ENCODE assay signal across 1 cellular context in genomic region chr2:54665436-54665856, GRCh38.
TF ChIP-seq lines count a peak whose summit lies in the region.

No MANE protein-coding gene starts in this region.

TF ChIP-seq in HepG2, 621 proteins besides CTCF, POLR2A, EP300 and RAD21 (continued from another document and continues in another):
- TF ChIP-seq HNF1B (CRISPR knock-in tag; IDR thresholded peaks at IDR 0.05) = no peak
- TF ChIP-seq HOXA5 (CRISPR knock-in tag; IDR thresholded peaks at IDR 0.05) = no peak
- TF ChIP-seq ZNF33A (CRISPR knock-in tag; IDR thresholded peaks at IDR 0.05; ENCODE audit: borderline replicate concordance) = no peak
- no peak for TF ChIP-seq ZNF841 (CRISPR knock-in tag; IDR thresholded peaks at IDR 0.05; ENCODE audit: borderline replicate concordance)
- TF ChIP-seq ZNF792 (CRISPR knock-in tag; IDR thresholded peaks at IDR 0.05) = no peak
- TF ChIP-seq, protein P1, sequence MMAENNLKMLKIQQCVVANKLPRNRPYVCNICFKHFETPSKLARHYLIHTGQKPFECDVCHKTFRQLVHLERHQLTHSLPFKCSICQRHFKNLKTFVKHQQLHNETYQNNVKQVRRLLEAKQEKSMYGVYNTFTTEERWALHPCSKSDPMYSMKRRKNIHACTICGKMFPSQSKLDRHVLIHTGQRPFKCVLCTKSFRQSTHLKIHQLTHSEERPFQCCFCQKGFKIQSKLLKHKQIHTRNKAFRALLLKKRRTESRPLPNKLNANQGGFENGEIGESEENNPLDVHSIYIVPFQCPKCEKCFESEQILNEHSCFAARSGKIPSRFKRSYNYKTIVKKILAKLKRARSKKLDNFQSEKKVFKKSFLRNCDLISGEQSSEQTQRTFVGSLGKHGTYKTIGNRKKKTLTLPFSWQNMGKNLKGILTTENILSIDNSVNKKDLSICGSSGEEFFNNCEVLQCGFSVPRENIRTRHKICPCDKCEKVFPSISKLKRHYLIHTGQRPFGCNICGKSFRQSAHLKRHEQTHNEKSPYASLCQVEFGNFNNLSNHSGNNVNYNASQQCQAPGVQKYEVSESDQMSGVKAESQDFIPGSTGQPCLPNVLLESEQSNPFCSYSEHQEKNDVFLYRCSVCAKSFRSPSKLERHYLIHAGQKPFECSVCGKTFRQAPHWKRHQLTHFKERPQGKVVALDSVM (CRISPR knock-in tag; IDR thresholded peaks at IDR 0.05) = no peak
- TF ChIP-seq, protein P2, sequence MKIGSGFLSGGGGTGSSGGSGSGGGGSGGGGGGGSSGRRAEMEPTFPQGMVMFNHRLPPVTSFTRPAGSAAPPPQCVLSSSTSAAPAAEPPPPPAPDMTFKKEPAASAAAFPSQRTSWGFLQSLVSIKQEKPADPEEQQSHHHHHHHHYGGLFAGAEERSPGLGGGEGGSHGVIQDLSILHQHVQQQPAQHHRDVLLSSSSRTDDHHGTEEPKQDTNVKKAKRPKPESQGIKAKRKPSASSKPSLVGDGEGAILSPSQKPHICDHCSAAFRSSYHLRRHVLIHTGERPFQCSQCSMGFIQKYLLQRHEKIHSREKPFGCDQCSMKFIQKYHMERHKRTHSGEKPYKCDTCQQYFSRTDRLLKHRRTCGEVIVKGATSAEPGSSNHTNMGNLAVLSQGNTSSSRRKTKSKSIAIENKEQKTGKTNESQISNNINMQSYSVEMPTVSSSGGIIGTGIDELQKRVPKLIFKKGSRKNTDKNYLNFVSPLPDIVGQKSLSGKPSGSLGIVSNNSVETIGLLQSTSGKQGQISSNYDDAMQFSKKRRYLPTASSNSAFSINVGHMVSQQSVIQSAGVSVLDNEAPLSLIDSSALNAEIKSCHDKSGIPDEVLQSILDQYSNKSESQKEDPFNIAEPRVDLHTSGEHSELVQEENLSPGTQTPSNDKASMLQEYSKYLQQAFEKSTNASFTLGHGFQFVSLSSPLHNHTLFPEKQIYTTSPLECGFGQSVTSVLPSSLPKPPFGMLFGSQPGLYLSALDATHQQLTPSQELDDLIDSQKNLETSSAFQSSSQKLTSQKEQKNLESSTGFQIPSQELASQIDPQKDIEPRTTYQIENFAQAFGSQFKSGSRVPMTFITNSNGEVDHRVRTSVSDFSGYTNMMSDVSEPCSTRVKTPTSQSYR (CRISPR knock-in tag; IDR thresholded peaks at IDR 0.05; ENCODE audit: borderline replicate concordance) = no peak
- no peak for TF ChIP-seq HDAC1 (CRISPR knock-in tag; IDR thresholded peaks at IDR 0.05)
- no peak for TF ChIP-seq ZNF143 (CRISPR knock-in tag; IDR thresholded peaks at IDR 0.05)
- TF ChIP-seq SAFB2 (CRISPR knock-in tag; IDR thresholded peaks at IDR 0.05; ENCODE audit: borderline replicate concordance, low read depth) = no peak
- TF ChIP-seq NR3C1 (CRISPR knock-in tag; IDR thresholded peaks at IDR 0.05) = no peak
- TF ChIP-seq, protein P3, sequence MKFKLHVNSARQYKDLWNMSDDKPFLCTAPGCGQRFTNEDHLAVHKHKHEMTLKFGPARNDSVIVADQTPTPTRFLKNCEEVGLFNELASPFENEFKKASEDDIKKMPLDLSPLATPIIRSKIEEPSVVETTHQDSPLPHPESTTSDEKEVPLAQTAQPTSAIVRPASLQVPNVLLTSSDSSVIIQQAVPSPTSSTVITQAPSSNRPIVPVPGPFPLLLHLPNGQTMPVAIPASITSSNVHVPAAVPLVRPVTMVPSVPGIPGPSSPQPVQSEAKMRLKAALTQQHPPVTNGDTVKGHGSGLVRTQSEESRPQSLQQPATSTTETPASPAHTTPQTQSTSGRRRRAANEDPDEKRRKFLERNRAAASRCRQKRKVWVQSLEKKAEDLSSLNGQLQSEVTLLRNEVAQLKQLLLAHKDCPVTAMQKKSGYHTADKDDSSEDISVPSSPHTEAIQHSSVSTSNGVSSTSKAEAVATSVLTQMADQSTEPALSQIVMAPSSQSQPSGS (CRISPR knock-in tag; IDR thresholded peaks at IDR 0.05) = no peak
- TF ChIP-seq, protein P4, sequence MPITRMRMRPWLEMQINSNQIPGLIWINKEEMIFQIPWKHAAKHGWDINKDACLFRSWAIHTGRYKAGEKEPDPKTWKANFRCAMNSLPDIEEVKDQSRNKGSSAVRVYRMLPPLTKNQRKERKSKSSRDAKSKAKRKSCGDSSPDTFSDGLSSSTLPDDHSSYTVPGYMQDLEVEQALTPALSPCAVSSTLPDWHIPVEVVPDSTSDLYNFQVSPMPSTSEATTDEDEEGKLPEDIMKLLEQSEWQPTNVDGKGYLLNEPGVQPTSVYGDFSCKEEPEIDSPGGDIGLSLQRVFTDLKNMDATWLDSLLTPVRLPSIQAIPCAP (CRISPR knock-in tag; IDR thresholded peaks at IDR 0.05; ENCODE audit: low read depth) = no peak
- no peak for TF ChIP-seq ZNF24 (IDR thresholded peaks at IDR 0.05)
- TF ChIP-seq TARDBP (CRISPR knock-in tag; IDR thresholded peaks at IDR 0.05) = no peak
- no peak; the same call in 1 of the 2 replicates for TF ChIP-seq HMG20A (CRISPR knock-in tag; IDR thresholded peaks at IDR 0.05; ENCODE audit: borderline replicate concordance)
- no peak for TF ChIP-seq HNRNPLL (IDR thresholded peaks at IDR 0.05; ENCODE audit: low read depth, low read length, poor library complexity, severe bottlenecking)
- no peak for TF ChIP-seq TAF1 (CRISPR knock-in tag; IDR thresholded peaks at IDR 0.05)
- TF ChIP-seq ZNF670 (CRISPR knock-in tag; IDR thresholded peaks at IDR 0.05; ENCODE audit: borderline replicate concordance) = no peak
- no peak for TF ChIP-seq ZMAT3 (CRISPR knock-in tag; conservative IDR thresholded peaks at IDR 0.05)
- no peak for TF ChIP-seq NR1H2 (CRISPR knock-in tag; IDR thresholded peaks at IDR 0.05; ENCODE audit: borderline replicate concordance, low read depth)
- no peak for TF ChIP-seq ZNF790 (CRISPR knock-in tag; IDR thresholded peaks at IDR 0.05; ENCODE audit: borderline replicate concordance)
- TF ChIP-seq FOXA3 (CRISPR knock-in tag; IDR thresholded peaks at IDR 0.05) = peak; percentile 6; the same call in 1 of the 2 replicates
- TF ChIP-seq, protein P5, sequence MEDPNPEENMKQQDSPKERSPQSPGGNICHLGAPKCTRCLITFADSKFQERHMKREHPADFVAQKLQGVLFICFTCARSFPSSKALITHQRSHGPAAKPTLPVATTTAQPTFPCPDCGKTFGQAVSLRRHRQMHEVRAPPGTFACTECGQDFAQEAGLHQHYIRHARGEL (CRISPR knock-in tag; IDR thresholded peaks at IDR 0.05) = no peak
- TF ChIP-seq ARID4A (CRISPR knock-in tag; IDR thresholded peaks at IDR 0.05; ENCODE audit: borderline replicate concordance) = no peak
- TF ChIP-seq ZBTB1 (CRISPR knock-in tag; IDR thresholded peaks at IDR 0.05; ENCODE audit: borderline replicate concordance) = no peak
- no peak for TF ChIP-seq ELF3 (CRISPR knock-in tag; IDR thresholded peaks at IDR 0.05)
- no peak for TF ChIP-seq MEF2D (CRISPR knock-in tag; IDR thresholded peaks at IDR 0.05)
- TF ChIP-seq ZBTB4 (CRISPR knock-in tag; IDR thresholded peaks at IDR 0.05; ENCODE audit: borderline replicate concordance) = no peak
- TF ChIP-seq JDP2 (CRISPR knock-in tag; IDR thresholded peaks at IDR 0.05; ENCODE audit: borderline replicate concordance) = no peak
- no peak for TF ChIP-seq ZNF746 (CRISPR knock-in tag; IDR thresholded peaks at IDR 0.05)
- no peak for TF ChIP-seq TCF7L2 (IDR thresholded peaks at IDR 0.05; ENCODE audit: low read depth, low read length)
- no peak for TF ChIP-seq ZNF768 (CRISPR knock-in tag; IDR thresholded peaks at IDR 0.05)
